1 cellular context compared by ENCODE assay signal in the genomic region with DNA sequence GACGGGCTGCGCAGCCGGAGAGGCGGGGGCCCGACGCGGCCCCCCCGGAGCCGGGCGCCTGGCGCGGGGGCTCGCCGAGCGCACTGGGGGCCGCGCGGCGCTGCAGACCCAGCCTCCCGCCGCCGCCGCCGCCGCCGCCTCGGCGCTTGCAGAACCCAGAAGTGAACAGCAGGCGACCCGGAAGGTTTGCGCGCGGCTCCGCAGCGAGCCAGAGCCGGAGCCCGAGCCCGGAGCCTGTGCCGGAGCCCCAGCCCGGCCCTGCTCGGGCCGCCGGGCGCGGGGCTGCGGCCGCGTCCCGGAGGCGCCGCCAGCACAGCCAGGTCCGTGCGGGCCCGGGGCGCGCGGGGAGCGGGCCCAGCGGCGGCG.
TF ChIP-seq lines count a peak whose summit lies in the region.

A gene with protein sequence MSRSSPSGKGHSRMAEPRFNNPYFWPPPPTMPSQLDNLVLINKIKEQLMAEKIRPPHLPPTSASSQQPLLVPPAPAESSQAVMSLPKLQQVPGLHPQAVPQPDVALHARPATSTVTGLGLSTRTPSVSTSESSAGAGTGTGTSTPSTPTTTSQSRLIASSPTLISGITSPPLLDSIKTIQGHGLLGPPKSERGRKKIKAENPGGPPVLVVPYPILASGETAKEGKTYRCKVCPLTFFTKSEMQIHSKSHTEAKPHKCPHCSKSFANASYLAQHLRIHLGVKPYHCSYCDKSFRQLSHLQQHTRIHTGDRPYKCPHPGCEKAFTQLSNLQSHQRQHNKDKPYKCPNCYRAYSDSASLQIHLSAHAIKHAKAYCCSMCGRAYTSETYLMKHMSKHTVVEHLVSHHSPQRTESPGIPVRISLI (plus strand): TSS at position 158 of the 366 bp plus-strand sequence. CDS start 14,083 bp downstream, outside the sequence.

TF ChIP-seq in HepG2, 621 proteins besides CTCF, POLR2A, EP300 and RAD21 (continued from another document):
- TF ChIP-seq, protein P1, sequence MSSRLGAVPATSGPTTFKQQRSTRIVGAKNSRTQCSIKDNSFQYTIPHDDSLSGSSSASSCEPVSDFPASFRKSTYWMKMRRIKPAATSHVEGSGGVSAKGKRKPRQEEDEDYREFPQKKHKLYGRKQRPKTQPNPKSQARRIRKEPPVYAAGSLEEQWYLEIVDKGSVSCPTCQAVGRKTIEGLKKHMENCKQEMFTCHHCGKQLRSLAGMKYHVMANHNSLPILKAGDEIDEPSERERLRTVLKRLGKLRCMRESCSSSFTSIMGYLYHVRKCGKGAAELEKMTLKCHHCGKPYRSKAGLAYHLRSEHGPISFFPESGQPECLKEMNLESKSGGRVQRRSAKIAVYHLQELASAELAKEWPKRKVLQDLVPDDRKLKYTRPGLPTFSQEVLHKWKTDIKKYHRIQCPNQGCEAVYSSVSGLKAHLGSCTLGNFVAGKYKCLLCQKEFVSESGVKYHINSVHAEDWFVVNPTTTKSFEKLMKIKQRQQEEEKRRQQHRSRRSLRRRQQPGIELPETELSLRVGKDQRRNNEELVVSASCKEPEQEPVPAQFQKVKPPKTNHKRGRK (CRISPR knock-in tag; IDR thresholded peaks at IDR 0.05) = no peak
